Comparison of ENCODE assay signal across 9 cellular contexts in the genomic region with DNA sequence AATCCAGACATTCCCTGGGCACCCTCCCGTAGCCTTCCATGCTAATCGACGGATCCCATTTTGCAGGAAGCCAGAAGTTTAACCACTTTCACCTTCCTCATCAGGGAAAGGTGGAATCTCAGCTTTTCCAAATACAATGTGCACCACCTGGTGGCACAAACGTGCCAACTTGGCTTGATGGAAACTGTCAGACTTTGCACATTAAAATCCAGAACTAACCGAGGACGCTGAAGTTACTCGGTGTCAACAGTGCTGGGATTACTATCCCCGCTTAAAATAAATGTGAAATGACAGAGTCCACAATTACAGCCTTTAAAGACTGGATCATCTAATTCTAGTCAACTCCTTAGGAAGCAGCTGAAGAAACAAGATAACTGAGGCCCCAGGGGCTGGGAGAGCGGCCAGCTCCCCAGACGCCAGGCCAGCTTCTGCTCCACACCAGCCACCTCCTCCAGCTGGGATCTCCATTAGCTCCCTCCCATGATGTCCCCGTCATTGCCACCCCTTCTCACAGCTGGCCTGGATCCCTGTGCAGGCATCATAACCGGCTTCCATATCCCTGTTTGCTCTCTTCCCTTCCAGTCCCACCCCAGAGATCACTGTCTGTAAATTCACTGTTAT. TPM values are rescaled to one million over a fixed set of nuclear protein-coding genes. Genes with fewer than 3 reads are reported as not detected.
DNase-seq lines count a peak whose midpoint lies in the region; ATAC-seq and TF ChIP-seq lines count a peak whose summit lies in the region.
"Had no signal": no experiment of that assay in that cellular context is flagged by ENCODE, and none has a peak within 500 bp of the region (broad histone marks: within the 10 kb centered on the region; RNA-seq: fewer than 3 reads in every experiment).

No MANE protein-coding gene starts in this region.

- no peak overlapping the region for H3K4me2 ChIP-seq in OCI-LY7 (ENCODE audit: low read length)

- H3K4me3 Mint-ChIP-seq in naive thymus-derived CD4-positive, alpha-beta T cell, result peak overlapping the region in 4 of 10 donors; percentile 55 to 78 (median 58)
- H3K4me3 Mint-ChIP-seq: memory B cell had no signal

- no peaks in the 10 kb centered on the region for H4K20me1 ChIP-seq in OCI-LY7 (ENCODE audit: insufficient read depth, low read length)

- ATAC-seq in naive thymus-derived CD4-positive, alpha-beta T cell, result peak; percentile 52
- no peak for ATAC-seq in GM19023 (IDR thresholded peaks at IDR 0.05; ENCODE audit: unreplicated experiment)

- H3K27me3 ChIP-seq in colonic mucosa, result no peaks in the 10 kb centered on the region
- no peaks in the 10 kb centered on the region for H3K27me3 ChIP-seq in naive thymus-derived CD4-positive, alpha-beta T cell (ENCODE audit: control insufficient read depth in 2 of 2, insufficient read depth in 2 of 2, low read length in 2 of 2)

- H3K36me3 ChIP-seq in OCI-LY7 (ENCODE audit: insufficient read depth, low read length) (no peaks in the 10 kb centered on the region), colonic mucosa (no peaks in the 10 kb centered on the region)
- no peaks in the 10 kb centered on the region for H3K36me3 ChIP-seq in naive thymus-derived CD4-positive, alpha-beta T cell (ENCODE audit: control insufficient read depth in 2 of 3, insufficient read depth in 3 of 3, low read length in 3 of 3)

- POLR2A ChIA-PET in OCI-LY7 (lab: Charles Lee), result no interaction called here
- POLR2A ChIA-PET in naive thymus-derived CD4-positive, alpha-beta T cell (lab: Charles Lee), result interaction anchor here (1.3 to 4.0 kb wide), 2 partner anchors 38 to 51 kb away, joined by 3 to 22 read pairs; a partner anchor contains a TSS

- TF ChIP-seq CTCF in OCI-LY7 (conservative IDR thresholded peaks at IDR 0.05; ENCODE audit: low read length) (peak; percentile 50), colonic mucosa (IDR thresholded peaks at IDR 0.05) (peak; percentile 21)

- H2AFZ ChIP-seq in OCI-LY7 (ENCODE audit: low read length), result no peak overlapping the region

- H3K27ac Mint-ChIP-seq in naive thymus-derived CD4-positive, alpha-beta T cell, result peak overlapping the region in 4 of 9 donors; percentile 13 to 84 (median 64)
- H3K27ac Mint-ChIP-seq: memory B cell had no signal

- peaks cover 0 to 58% (median 26%) of the 10 kb centered on the region in 7 donors for H3K4me1 Mint-ChIP-seq in naive thymus-derived CD4-positive, alpha-beta T cell
- H3K4me1 Mint-ChIP-seq: memory B cell had no signal

- H3K79me2 ChIP-seq in OCI-LY7 (ENCODE audit: insufficient read depth, low read depth, low read length), result no peaks in the 10 kb centered on the region

- no peaks in the 10 kb centered on the region for H3K36me3 Mint-ChIP-seq in naive thymus-derived CD4-positive, alpha-beta T cell
- H3K36me3 Mint-ChIP-seq: memory B cell had no signal

- H3K27ac ChIP-seq in OCI-LY7 (ENCODE audit: low read depth, low read length, poor library complexity, severe bottlenecking) (no peak overlapping the region), colonic mucosa (no peak overlapping the region)
- no peak overlapping the region for H3K27ac ChIP-seq in naive thymus-derived CD4-positive, alpha-beta T cell (ENCODE audit: low read depth, low read length)

- H3K4me1 ChIP-seq in OCI-LY7 (ENCODE audit: insufficient read depth, low read length, poor library complexity, severe bottlenecking) (no peaks in the 10 kb centered on the region), colonic mucosa (no peaks in the 10 kb centered on the region)
- H3K4me1 ChIP-seq in naive thymus-derived CD4-positive, alpha-beta T cell (ENCODE audit: control insufficient read depth in 2 of 2, insufficient read depth in 2 of 2, low read length in 2 of 2), result no peaks in the 10 kb centered on the region

- H3K27me3 Mint-ChIP-seq in naive thymus-derived CD4-positive, alpha-beta T cell, result no peaks in the 10 kb centered on the region
- H3K27me3 Mint-ChIP-seq: memory B cell had no signal

- no TSS peak for BruUV-seq in OCI-LY7 (replicated peaks; lab: Mats Ljungman, UMichigan)

- no peaks in the 10 kb centered on the region for H3K9me3 ChIP-seq in OCI-LY7 (ENCODE audit: low read length)
- no peaks in the 10 kb centered on the region for H3K9me3 ChIP-seq in colonic mucosa
- no peaks in the 10 kb centered on the region for H3K9me3 ChIP-seq in naive thymus-derived CD4-positive, alpha-beta T cell (ENCODE audit: control insufficient read depth in 2 of 3, low read length in 3 of 3)

- no peak overlapping the region for H3K9ac ChIP-seq in colonic mucosa (ENCODE audit: low read depth in 2 of 2, low read length in 2 of 2)

- intact Hi-C loops in OCI-LY7 (cut with micrococcal nuclease; ENCODE audit: unreplicated experiment), result no loop called here
- intact Hi-C loops in colonic mucosa (cut with DNase I), result loop anchor here (2.0 to 10.0 kb wide), 2 partner anchors 212 to 506 kb away; no protein-coding TSS in a partner anchor
- intact Hi-C loops in naive thymus-derived CD4-positive, alpha-beta T cell (cut with micrococcal nuclease), result loop anchor here (1.0 to 5.0 kb wide), 8 partner anchors 50 to 210 kb away; a partner anchor contains a TSS

- DNase-seq in NCI-H1436 (lab: John Stamatoyannopoulos, UW), result peak; percentile 3
- no peak for DNase-seq in NCI-H1436 treated with DMSO at 0.1 percent for 48 hours (lab: John Stamatoyannopoulos, UW)
- DNase-seq in OCI-LY7 (ENCODE audit: low spot score), result no peak
- peak; percentile 57 for DNase-seq in colonic mucosa
- peak in 5 of 9 donors; percentile 9 to 54 (median 38) for DNase-seq in naive thymus-derived CD4-positive, alpha-beta T cell
- DNase-seq in AG20443 (ENCODE audit: low spot score), result no peak
- no peak for DNase-seq in MV-4-11 (lab: John Stamatoyannopoulos, UW)

- peaks cover 0 to 1% (median 0%) of the 10 kb centered on the region in 11 donors for H3K9me3 Mint-ChIP-seq in naive thymus-derived CD4-positive, alpha-beta T cell
- H3K9me3 Mint-ChIP-seq: memory B cell had no signal

- CTCF ChIA-PET in OCI-LY7 (lab: Charles Lee; ENCODE audit: unreplicated experiment), result no interaction called here
- CTCF ChIA-PET in naive thymus-derived CD4-positive, alpha-beta T cell (lab: Charles Lee), result interaction anchor here (0.7 to 4.4 kb wide), 23 partner anchors 8 to 506 kb away, joined by 3 to 16 read pairs (median 4); no protein-coding TSS in a partner anchor

- H3K4me3 ChIP-seq in OCI-LY7 (ENCODE audit: low read depth, low read length, poor library complexity, severe bottlenecking) (no peak overlapping the region), colonic mucosa (no peak overlapping the region)
- no peak overlapping the region for H3K4me3 ChIP-seq in naive thymus-derived CD4-positive, alpha-beta T cell (ENCODE audit: low read length)

- H3K9me2 ChIP-seq in OCI-LY7 (ENCODE audit: insufficient read depth, low read length), result no peaks in the 10 kb centered on the region

RNA-seq across cellular contexts. Expression of a gene that starts 50.2 kb away (rescaled TPM):
- total RNA-seq in OCI-LY7 (2014; rRNA removed; shearing (Covaris generic)), result 2.4 TPM in 1 of 2 replicates, not detected in the other
- total RNA-seq in OCI-LY7 (2022) (1.1 and 2.6 TPM in 2 replicates), colonic mucosa (10 to 100 TPM; 49.9 to 56.8 TPM)
- 10 to 100 TPM; 37.4 to 78.3 (median 47.4) TPM for total RNA-seq in naive thymus-derived CD4-positive, alpha-beta T cell
- polyA plus RNA-seq in naive thymus-derived CD4-positive, alpha-beta T cell, result 100 to 1,000 TPM; 120 to 130 TPM

Comparison
In these comparisons a context has a peak if more than half of its experiments do, and no peak if none do; other contexts are left out.
1. DNase-seq: peak in NCI-H1436 (single experiment), colonic mucosa (single experiment) and naive thymus-derived CD4-positive, alpha-beta T cell (5 of 9); none in NCI-H1436 treated with DMSO at 0.1 percent for 48 hours (single experiment), OCI-LY7 (single experiment), AG20443 (single experiment) and MV-4-11 (single experiment).
2. RNA of a gene that starts 50.2 kb away (total RNA-seq): 49.9 to 56.8 TPM in colonic mucosa and 37.4 to 78.3 TPM in naive thymus-derived CD4-positive, alpha-beta T cell; 1.1 to 2.6 TPM in OCI-LY7; every median in the first group is over 10 times any median in the second.